ENCODE assay signal across 22 cellular contexts in genomic region chr1:51600529-51600928, GRCh38.
"Had no signal": no experiment of that assay in that cellular context is flagged by ENCODE, and none has a peak within 500 bp of the region (broad histone marks: within the 10 kb centered on the region; RNA-seq: fewer than 3 reads in every experiment).

No MANE protein-coding gene starts in this region.

- H3K27ac ChIP-seq: adrenal gland, breast epithelium, esophagus muscularis mucosa, neutrophil, parathyroid adenoma, suprapubic skin, transverse colon had no signal

- ATAC-seq: activated T-cell treated with anti-CD3 and anti-CD28 coated beads, Interleukin-2, amount 50 U/mL, for 72 hours; natural killer cell treated with Interleukin-12 subunit alpha and Interleukin-12 subunit beta and Interleukin-15 and Interleukin-18, amount 100 ng/mL, for 72 hours; stimulated activated naive CD8-positive, alpha-beta T cell treated with anti-CD3 and anti-CD28 coated beads, Interleukin-15, amount 100 ng/mL, for 72 hours had no signal

- H3K27ac Mint-ChIP-seq: activated naive CD4-positive, alpha-beta T cell treated with anti-CD3 and anti-CD28 coated beads, Interleukin-2, amount 50 U/mL, for 24 hours; activated T-cell treated with anti-CD3 and anti-CD28 coated beads, Interleukin-2, amount 50 U/mL, for 72 hours; mesothelial cell of epicardium; natural killer cell treated with Interleukin-12 subunit alpha and Interleukin-12 subunit beta and Interleukin-15 and Interleukin-18, amount 100 ng/mL, for 72 hours; stimulated activated naive CD8-positive, alpha-beta T cell treated with anti-CD3 and anti-CD28 coated beads, Interleukin-15, amount 100 ng/mL, for 72 hours; T-helper 1 cell treated with Interleukin-12 subunit alpha and Interleukin-12 subunit beta and Interleukin-4 antibody, amounts not matched to agents 30 μg/mL and 1 μg/mL, for 36 hours had no signal

- H3K9ac ChIP-seq: parathyroid adenoma had no signal

- H3K36me3 ChIP-seq: adrenal gland, breast epithelium, esophagus muscularis mucosa, neutrophil, suprapubic skin, transverse colon had no signal

- H3K4me3 Mint-ChIP-seq: activated naive CD4-positive, alpha-beta T cell treated with anti-CD3 and anti-CD28 coated beads, Interleukin-2, amount 50 U/mL, for 24 hours; activated T-cell treated with anti-CD3 and anti-CD28 coated beads, Interleukin-2, amount 50 U/mL, for 72 hours; mesothelial cell of epicardium; natural killer cell treated with Interleukin-12 subunit alpha and Interleukin-12 subunit beta and Interleukin-15 and Interleukin-18, amount 100 ng/mL, for 72 hours; stimulated activated naive CD8-positive, alpha-beta T cell treated with anti-CD3 and anti-CD28 coated beads, Interleukin-15, amount 100 ng/mL, for 72 hours; T-helper 1 cell treated with Interleukin-12 subunit alpha and Interleukin-12 subunit beta and Interleukin-4 antibody, amounts not matched to agents 30 μg/mL and 1 μg/mL, for 36 hours had no signal

- H3K9me3 Mint-ChIP-seq: activated naive CD4-positive, alpha-beta T cell treated with anti-CD3 and anti-CD28 coated beads, Interleukin-2, amount 50 U/mL, for 24 hours; activated T-cell treated with anti-CD3 and anti-CD28 coated beads, Interleukin-2, amount 50 U/mL, for 72 hours; mesothelial cell of epicardium; natural killer cell treated with Interleukin-12 subunit alpha and Interleukin-12 subunit beta and Interleukin-15 and Interleukin-18, amount 100 ng/mL, for 72 hours; stimulated activated naive CD8-positive, alpha-beta T cell treated with anti-CD3 and anti-CD28 coated beads, Interleukin-15, amount 100 ng/mL, for 72 hours; T-helper 1 cell treated with Interleukin-12 subunit alpha and Interleukin-12 subunit beta and Interleukin-4 antibody, amounts not matched to agents 30 μg/mL and 1 μg/mL, for 36 hours had no signal

- DNase-seq: activated CD4-positive, alpha-beta T cell treated with anti-CD3 and anti-CD28 coated beads, Interleukin-2, amount 50 U/mL, for 1 hour; activated CD4-positive, CD25-positive, alpha-beta regulatory T cell treated with anti-CD3 and anti-CD28 coated beads, Interleukin-2, amount 50 U/mL, for 72 hours; activated CD8-positive, alpha-beta memory T cell treated with anti-CD3 and anti-CD28 coated beads for 24 hours; activated CD8-positive, alpha-beta memory T cell treated with anti-CD3 and anti-CD28 coated beads, Interleukin-2, amount 50 U/mL, for 48 hours; activated gamma-delta T cell; activated T-cell treated with anti-CD3 and anti-CD28 coated beads, Interleukin-2, amount 50 U/mL, for 72 hours; adrenal gland; cerebellar nuclear complex; cortex of kidney; effector CD8-positive, alpha-beta T cell; stimulated activated naive CD8-positive, alpha-beta T cell treated with anti-CD3 and anti-CD28 coated beads, Interleukin-15, amount 100 ng/mL, for 72 hours; transverse colon had no signal

- H3K36me3 Mint-ChIP-seq: activated naive CD4-positive, alpha-beta T cell treated with anti-CD3 and anti-CD28 coated beads, Interleukin-2, amount 50 U/mL, for 24 hours; mesothelial cell of epicardium; natural killer cell treated with Interleukin-12 subunit alpha and Interleukin-12 subunit beta and Interleukin-15 and Interleukin-18, amount 100 ng/mL, for 72 hours had no signal

- H3K9me3 ChIP-seq: adrenal gland, breast epithelium, esophagus muscularis mucosa, neutrophil, suprapubic skin, transverse colon had no signal

- H3K27me3 ChIP-seq: adrenal gland, breast epithelium, esophagus muscularis mucosa, neutrophil, suprapubic skin, transverse colon had no signal

- H3K4me1 ChIP-seq: parathyroid adenoma, suprapubic skin, transverse colon had no signal

- H3K4me1 Mint-ChIP-seq: activated naive CD4-positive, alpha-beta T cell treated with anti-CD3 and anti-CD28 coated beads, Interleukin-2, amount 50 U/mL, for 24 hours; mesothelial cell of epicardium; stimulated activated naive CD8-positive, alpha-beta T cell treated with anti-CD3 and anti-CD28 coated beads, Interleukin-15, amount 100 ng/mL, for 72 hours had no signal

- H2AFZ ChIP-seq: parathyroid adenoma had no signal

- H3K79me2 ChIP-seq: parathyroid adenoma had no signal

- H3K27me3 Mint-ChIP-seq: activated naive CD4-positive, alpha-beta T cell treated with anti-CD3 and anti-CD28 coated beads, Interleukin-2, amount 50 U/mL, for 24 hours; stimulated activated naive CD8-positive, alpha-beta T cell treated with anti-CD3 and anti-CD28 coated beads, Interleukin-15, amount 100 ng/mL, for 72 hours had no signal

- H3K4me3 ChIP-seq: adrenal gland, breast epithelium, esophagus muscularis mucosa, lung, suprapubic skin, transverse colon had no signal
